ENCODE assay signal across 6 cellular contexts in the genomic region with DNA sequence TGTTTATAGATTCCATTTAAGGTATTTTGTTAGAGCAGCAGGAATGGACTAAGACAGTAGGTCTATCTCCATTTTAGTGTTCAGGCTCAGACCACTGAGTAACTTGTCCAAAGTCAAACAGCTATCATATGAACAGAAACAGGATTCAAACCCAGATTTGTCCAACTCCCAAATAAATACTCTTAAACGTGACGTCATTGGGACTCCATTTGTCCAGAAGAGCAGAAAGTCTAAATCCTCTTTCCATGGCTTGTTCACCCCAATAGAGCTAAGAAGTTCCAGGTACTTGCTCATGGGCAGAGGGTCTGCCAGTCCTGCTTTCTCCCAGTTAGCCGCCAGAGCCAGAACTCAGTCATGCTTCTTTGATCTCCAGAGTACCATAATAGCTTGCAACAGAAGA. TPM values are rescaled to one million over a fixed set of nuclear protein-coding genes. Genes with fewer than 3 reads are reported as not detected.
"Had no signal": no experiment of that assay in that cellular context is flagged by ENCODE, and none has a peak within 500 bp of the region (broad histone marks: within the 10 kb centered on the region; RNA-seq: fewer than 3 reads in every experiment).

No MANE protein-coding gene starts in this region.

- H3K27ac ChIP-seq: HL-60 had no signal

- H3K4me3 ChIP-seq: K562 had no signal

- H3K4me3 Mint-ChIP-seq: IgD-negative memory B cell had no signal

- H3K27ac Mint-ChIP-seq: IgD-negative memory B cell had no signal

- H3K9me3 Mint-ChIP-seq: IgD-negative memory B cell had no signal

- ATAC-seq: K562 had no signal

- H3K4me1 Mint-ChIP-seq: IgD-negative memory B cell had no signal

- FAIRE-seq: HTR-8/SVneo, K562 had no signal

- H3K36me3 Mint-ChIP-seq: IgD-negative memory B cell had no signal

- DNase-seq: IMR-90, KBM-7 had no signal

RNA-seq across cellular contexts. Expression of a gene that starts 16.3 kb away (rescaled TPM):
- polyA plus RNA-seq: IgD-negative memory B cell had no signal
